18 cellular contexts compared by ENCODE assay signal in the genomic region with DNA sequence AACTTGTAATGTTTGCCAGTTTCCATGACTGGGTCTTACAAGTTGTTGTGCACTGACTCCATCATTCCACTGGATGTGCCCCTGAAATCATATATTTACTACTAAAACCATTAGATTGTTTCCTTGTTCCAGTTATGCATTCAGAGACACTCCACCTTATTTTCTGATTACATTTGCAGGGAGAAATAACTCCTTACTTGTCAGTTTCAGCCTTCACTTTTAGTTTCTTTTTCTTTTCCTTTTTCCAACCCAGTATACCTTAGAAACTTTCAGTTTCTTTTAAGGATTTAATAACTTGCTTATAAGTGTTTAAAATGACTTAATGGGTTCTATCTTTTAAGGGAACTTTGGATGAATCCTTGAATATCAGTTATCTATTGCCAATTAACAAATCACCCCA. TPM values are rescaled to one million over a fixed set of nuclear protein-coding genes. Genes with fewer than 3 reads are reported as not detected.
A peak's percentile ranks its signal among the peaks of the same experiment; 100 is the strongest.
DNase-seq lines count a peak whose midpoint lies in the region; ATAC-seq and TF ChIP-seq lines count a peak whose summit lies in the region.
"Had no signal": no experiment of that assay in that cellular context is flagged by ENCODE, and none has a peak within 500 bp of the region (broad histone marks: within the 10 kb centered on the region; RNA-seq: fewer than 3 reads in every experiment).

No MANE protein-coding gene starts in this region.

- no peak overlapping the region for H3K27ac Mint-ChIP-seq in activated CD4-positive, alpha-beta T cell treated with anti-CD3 and anti-CD28 coated beads for 36 hours
- peak overlapping the region; percentile 65 for H3K27ac Mint-ChIP-seq in activated naive CD8-positive, alpha-beta T cell treated with anti-CD3 and anti-CD28 coated beads for 36 hours
- no peak overlapping the region for H3K27ac Mint-ChIP-seq in activated naive CD8-positive, alpha-beta T cell treated with anti-CD3 and anti-CD28 coated beads, Interleukin-2, amount 50 U/mL, for 24 hours
- peak overlapping the region; percentile 40 for H3K27ac Mint-ChIP-seq in stimulated activated effector memory CD8-positive, alpha-beta T cell treated with anti-CD3 and anti-CD28 coated beads, Interleukin-12 subunit alpha, Interleukin-12 subunit beta, amount 100 ng/mL, for 72 hours
- H3K27ac Mint-ChIP-seq: B cell had no signal

- H3K9me3 Mint-ChIP-seq in activated CD4-positive, alpha-beta T cell treated with anti-CD3 and anti-CD28 coated beads for 36 hours (ENCODE audit: low read depth), result no peaks in the 10 kb centered on the region
- no peaks in the 10 kb centered on the region for H3K9me3 Mint-ChIP-seq in activated naive CD8-positive, alpha-beta T cell treated with anti-CD3 and anti-CD28 coated beads for 36 hours
- no peaks in the 10 kb centered on the region for H3K9me3 Mint-ChIP-seq in activated naive CD8-positive, alpha-beta T cell treated with anti-CD3 and anti-CD28 coated beads, Interleukin-2, amount 50 U/mL, for 24 hours
- H3K9me3 Mint-ChIP-seq in stimulated activated effector memory CD8-positive, alpha-beta T cell treated with anti-CD3 and anti-CD28 coated beads, Interleukin-12 subunit alpha, Interleukin-12 subunit beta, amount 100 ng/mL, for 72 hours, result no peaks in the 10 kb centered on the region

- TF ChIP-seq CTCF in MM.1S (IDR thresholded peaks at IDR 0.05; ENCODE audit: low read length), result no peak

- H3K4me3 Mint-ChIP-seq in activated CD4-positive, alpha-beta T cell treated with anti-CD3 and anti-CD28 coated beads for 36 hours, result no peak overlapping the region
- no peak overlapping the region for H3K4me3 Mint-ChIP-seq in activated naive CD8-positive, alpha-beta T cell treated with anti-CD3 and anti-CD28 coated beads for 36 hours
- no peak overlapping the region for H3K4me3 Mint-ChIP-seq in activated naive CD8-positive, alpha-beta T cell treated with anti-CD3 and anti-CD28 coated beads, Interleukin-2, amount 50 U/mL, for 24 hours
- H3K4me3 Mint-ChIP-seq in stimulated activated effector memory CD8-positive, alpha-beta T cell treated with anti-CD3 and anti-CD28 coated beads, Interleukin-12 subunit alpha, Interleukin-12 subunit beta, amount 100 ng/mL, for 72 hours, result no peak overlapping the region
- H3K4me3 Mint-ChIP-seq: B cell had no signal

- H3K9me3 ChIP-seq in MM.1S (replicated peaks; ENCODE audit: insufficient read depth, low read length), result no peaks in the 10 kb centered on the region

- H3K36me3 Mint-ChIP-seq in activated CD4-positive, alpha-beta T cell treated with anti-CD3 and anti-CD28 coated beads for 36 hours (ENCODE audit: low read depth), result peaks cover 12% of the 10 kb centered on the region
- peaks cover 11% of the 10 kb centered on the region for H3K36me3 Mint-ChIP-seq in activated naive CD8-positive, alpha-beta T cell treated with anti-CD3 and anti-CD28 coated beads for 36 hours
- H3K36me3 Mint-ChIP-seq in activated naive CD8-positive, alpha-beta T cell treated with anti-CD3 and anti-CD28 coated beads, Interleukin-2, amount 50 U/mL, for 24 hours (ENCODE audit: low read depth), result peaks cover 17% of the 10 kb centered on the region
- H3K36me3 Mint-ChIP-seq in stimulated activated effector memory CD8-positive, alpha-beta T cell treated with anti-CD3 and anti-CD28 coated beads, Interleukin-12 subunit alpha, Interleukin-12 subunit beta, amount 100 ng/mL, for 72 hours, result peaks cover 12% of the 10 kb centered on the region

- no peak overlapping the region for H3K9ac ChIP-seq in MM.1S (ENCODE audit: low read length)

- H3K4me1 Mint-ChIP-seq in activated CD4-positive, alpha-beta T cell treated with anti-CD3 and anti-CD28 coated beads for 36 hours, result peaks cover 10% of the 10 kb centered on the region
- H3K4me1 Mint-ChIP-seq in activated naive CD8-positive, alpha-beta T cell treated with anti-CD3 and anti-CD28 coated beads for 36 hours, result peaks cover 18% of the 10 kb centered on the region
- H3K4me1 Mint-ChIP-seq in activated naive CD8-positive, alpha-beta T cell treated with anti-CD3 and anti-CD28 coated beads, Interleukin-2, amount 50 U/mL, for 24 hours, result peaks cover 13% of the 10 kb centered on the region
- H3K4me1 Mint-ChIP-seq in stimulated activated effector memory CD8-positive, alpha-beta T cell treated with anti-CD3 and anti-CD28 coated beads, Interleukin-12 subunit alpha, Interleukin-12 subunit beta, amount 100 ng/mL, for 72 hours, result no peaks in the 10 kb centered on the region

- no peak overlapping the region for H3K27ac ChIP-seq in MM.1S (ENCODE audit: low read length)

- CTCF ChIA-PET in activated CD4-positive, alpha-beta T cell treated with anti-CD3 and anti-CD28 coated beads for 36 hours (lab: Charles Lee), result interaction anchor here (7.6 kb wide), 1 partner anchor 594 kb away, joined by 175 read pairs; no protein-coding TSS in a partner anchor

- POLR2A ChIA-PET in activated CD4-positive, alpha-beta T cell treated with anti-CD3 and anti-CD28 coated beads for 36 hours (lab: Charles Lee), result no interaction called here

- H2AFZ ChIP-seq in MM.1S (ENCODE audit: low read length), result no peak overlapping the region

- H3K4me1 ChIP-seq in MM.1S (ENCODE audit: low read length), result peaks cover 15% of the 10 kb centered on the region

- H4K20me1 ChIP-seq in MM.1S (ENCODE audit: insufficient read depth, low read length), result no peaks in the 10 kb centered on the region

- DNase-seq in activated CD4-positive, alpha-beta T cell treated with anti-CD3 and anti-CD28 coated beads for 36 hours, result no peak
- DNase-seq in activated CD4-positive, alpha-beta T cell treated with anti-CD3 and anti-CD28 coated beads for 4 hours, result no peak
- no peak for DNase-seq in activated naive CD8-positive, alpha-beta T cell treated with anti-CD3 and anti-CD28 coated beads for 36 hours
- no peak for DNase-seq in activated naive CD8-positive, alpha-beta T cell treated with anti-CD3 and anti-CD28 coated beads, Interleukin-2, amount 50 U/mL, for 24 hours
- DNase-seq in MM.1S (peak; percentile 36), COLO829 (ENCODE audit: low spot score) (no peak)
- no peak for DNase-seq in stimulated activated effector memory CD8-positive, alpha-beta T cell treated with anti-CD3 and anti-CD28 coated beads, Interleukin-12 subunit alpha, Interleukin-12 subunit beta, amount 100 ng/mL, for 72 hours (ENCODE audit: low spot score in 2 of 2)
- DNase-seq: COR-L47, DMS 273 treated with DMSO at 0.1 percent for 48 hours, DND-41, KBM-7, MV-4-11, NCI-H187, NCI-H2227 treated with DMSO at 0.1 percent for 48 hours, NCI-H510A treated with DMSO at 0.1 percent for 48 hours, SHP77 had no signal

- no peaks in the 10 kb centered on the region for H3K79me2 ChIP-seq in MM.1S (ENCODE audit: low read length)

- no peaks in the 10 kb centered on the region for H3K36me3 ChIP-seq in MM.1S (replicated peaks; ENCODE audit: insufficient read depth, low read length)

- no peaks in the 10 kb centered on the region for H3K27me3 Mint-ChIP-seq in activated CD4-positive, alpha-beta T cell treated with anti-CD3 and anti-CD28 coated beads for 36 hours
- no peaks in the 10 kb centered on the region for H3K27me3 Mint-ChIP-seq in activated naive CD8-positive, alpha-beta T cell treated with anti-CD3 and anti-CD28 coated beads for 36 hours
- no peaks in the 10 kb centered on the region for H3K27me3 Mint-ChIP-seq in activated naive CD8-positive, alpha-beta T cell treated with anti-CD3 and anti-CD28 coated beads, Interleukin-2, amount 50 U/mL, for 24 hours
- H3K27me3 Mint-ChIP-seq: B cell had no signal

- H3K9me2 ChIP-seq in MM.1S (replicated peaks; ENCODE audit: insufficient read depth, low read length), result no peaks in the 10 kb centered on the region

- H3F3A ChIP-seq in MM.1S (ENCODE audit: insufficient read depth, low read length), result no peaks in the 10 kb centered on the region; the same call in 1 of the 2 replicates

- H3K4me3 ChIP-seq in MM.1S (ENCODE audit: low read length), result no peak overlapping the region

- peak; percentile 36 for ATAC-seq in activated CD4-positive, alpha-beta T cell treated with anti-CD3 and anti-CD28 coated beads for 36 hours
- ATAC-seq in activated naive CD8-positive, alpha-beta T cell treated with anti-CD3 and anti-CD28 coated beads, Interleukin-2, amount 50 U/mL, for 24 hours, result no peak
- no peak for ATAC-seq in stimulated activated effector memory CD8-positive, alpha-beta T cell treated with anti-CD3 and anti-CD28 coated beads, Interleukin-12 subunit alpha, Interleukin-12 subunit beta, amount 100 ng/mL, for 72 hours
- no peak for ATAC-seq in HG02970 (IDR thresholded peaks at IDR 0.05; ENCODE audit: low FRiP score, unreplicated experiment)

- H3K27me3 ChIP-seq in MM.1S (replicated peaks; ENCODE audit: insufficient read depth, low read length), result no peaks in the 10 kb centered on the region

- peak overlapping the region; percentile 26; the same call in 1 of the 2 replicates for H3K4me2 ChIP-seq in MM.1S (ENCODE audit: low read depth, low read length)

- intact Hi-C loops in activated CD4-positive, alpha-beta T cell treated with anti-CD3 and anti-CD28 coated beads for 36 hours (cut with DNase I, micrococcal nuclease), result loop anchor here (10.0 kb wide), 1 partner anchor 238 kb away; no protein-coding TSS in a partner anchor

RNA-seq across cellular contexts. Expression of a gene that starts 39.8 kb away (rescaled TPM):
- 10 to 100 TPM; 78.7 to 98.3 TPM for total RNA-seq in activated CD4-positive, alpha-beta T cell treated with anti-CD3 and anti-CD28 coated beads for 36 hours
- total RNA-seq in activated naive CD8-positive, alpha-beta T cell treated with anti-CD3 and anti-CD28 coated beads for 36 hours, result 10 to 100 TPM; 92.4 to 93.4 TPM

Comparison
In these comparisons a context has a peak if more than half of its experiments do, and no peak if none do; other contexts are left out.
1. H3K27ac Mint-ChIP-seq: peak in activated naive CD8-positive, alpha-beta T cell treated with anti-CD3 and anti-CD28 coated beads for 36 hours (single experiment) and stimulated activated effector memory CD8-positive, alpha-beta T cell treated with anti-CD3 and anti-CD28 coated beads, Interleukin-12 subunit alpha, Interleukin-12 subunit beta, amount 100 ng/mL, for 72 hours (single experiment); none in activated CD4-positive, alpha-beta T cell treated with anti-CD3 and anti-CD28 coated beads for 36 hours (single experiment) and activated naive CD8-positive, alpha-beta T cell treated with anti-CD3 and anti-CD28 coated beads, Interleukin-2, amount 50 U/mL, for 24 hours (single experiment).